Comparison of ENCODE assay signal across 8 cellular contexts in the genomic region with DNA sequence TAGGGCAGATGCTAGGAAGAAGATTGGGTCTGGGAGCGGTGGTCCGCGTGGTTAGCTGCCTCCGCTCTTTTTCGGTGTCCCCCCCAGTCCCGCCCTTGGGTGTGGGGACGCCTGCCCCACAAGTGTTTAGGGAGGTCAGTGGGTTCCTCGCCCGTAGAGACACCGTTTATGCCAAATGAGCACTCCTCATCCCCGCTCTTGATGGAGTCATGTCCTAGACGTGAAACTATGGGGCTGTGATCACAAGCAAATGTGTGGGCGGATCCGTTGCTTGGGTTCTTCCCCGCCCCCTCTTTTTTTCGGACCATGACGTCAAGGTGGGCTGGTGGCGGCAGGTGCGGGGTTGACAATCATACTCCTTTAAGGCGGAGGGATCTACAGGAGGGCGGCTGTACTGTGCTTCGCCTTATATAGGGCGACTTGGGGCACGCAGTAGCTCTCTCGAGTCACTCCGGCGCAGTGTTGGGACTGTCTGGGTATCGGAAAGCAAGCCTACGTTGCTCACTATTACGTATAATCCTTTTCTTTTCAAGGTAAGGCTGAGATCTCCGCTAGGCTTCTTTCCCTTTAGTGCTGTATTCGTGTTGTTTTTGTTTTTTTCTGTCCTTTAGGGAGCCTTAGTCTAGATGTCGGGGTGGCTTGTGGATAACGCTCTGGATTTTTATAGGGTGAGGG. TPM values are rescaled to one million over a fixed set of nuclear protein-coding genes. Genes with fewer than 3 reads are reported as not detected.
DNase-seq lines count a peak whose midpoint lies in the region; ATAC-seq and TF ChIP-seq lines count a peak whose summit lies in the region.

A gene (plus strand): TSS at position 439 of the 675 bp plus-strand sequence. CDS start 1,529 bp downstream, outside the sequence.

- peak within 1 kb of the TSS; percentile 99 for H3K27ac Mint-ChIP-seq in mesothelial cell of epicardium

- peak within 1 kb of the TSS; percentile 95 for H3K4me3 ChIP-seq in HUES48 (ENCODE audit: low read depth, low read length)
- peak within 1 kb of the TSS; percentile 72 for H3K4me3 ChIP-seq in NT2/D1 (ENCODE audit: insufficient read length, low read depth)

- in situ Hi-C loops in endometrial microvascular endothelial cells (cut with HindIII; ENCODE audit: inconsistent ontology term, low pct_unique_long_range_greater_than_20kb, low sequenced_read_pairs): no loop called here

- H3K27ac ChIP-seq in HUES48 (ENCODE audit: low read depth, low read length): peak within 1 kb of the TSS; percentile 96

- peak; percentile 92 for DNase-seq in D341Med (ENCODE audit: low spot score)
- peak; percentile 92 for DNase-seq in NT2/D1 (ENCODE audit: low read depth, low spot score)
- peak; percentile 95 for DNase-seq in activated CD8-positive, alpha-beta memory T cell treated with anti-CD3 and anti-CD28 coated beads, Interleukin-2, amount 50 U/mL, for 24 hours (ENCODE audit: extremely low read depth)
- DNase-seq in mesothelial cell of epicardium (ENCODE audit: low spot score in 2 of 2, unreplicated experiment in 2 of 2): peak; percentile 87 to 95
- DNase-seq in stimulated activated CD8-positive, alpha-beta memory T cell treated with anti-CD3 and anti-CD28 coated beads, Interleukin-15, amount 100 ng/mL, for 4 hours (ENCODE audit: low read depth in 2 of 2): peak; percentile 92 to 98

- H3K9ac ChIP-seq in HUES48 (ENCODE audit: low read depth, low read length) (peak within 1 kb of the TSS; percentile 99), NT2/D1 (ENCODE audit: insufficient read length, low read depth) (peak within 1 kb of the TSS; percentile 87)

- peaks cover 42% of the 10 kb centered on the region for H3K36me3 ChIP-seq in HUES48 (ENCODE audit: control insufficient read depth, insufficient read depth, low read length)
- H3K36me3 ChIP-seq in NT2/D1 (ENCODE audit: insufficient read depth, insufficient read length, low read length): peaks cover 45% of the 10 kb centered on the region

- no peaks in the 10 kb centered on the region for H3K27me3 ChIP-seq in HUES48 (ENCODE audit: control insufficient read depth, insufficient read depth, low read length)
- no peaks in the 10 kb centered on the region for H3K27me3 ChIP-seq in NT2/D1 (ENCODE audit: insufficient read depth, insufficient read length)

- peak within 1 kb of the TSS; percentile 98 for H3K4me3 Mint-ChIP-seq in mesothelial cell of epicardium

- H3K27me3 Mint-ChIP-seq in mesothelial cell of epicardium (ENCODE audit: low read depth): no peaks in the 10 kb centered on the region

- H3K9me3 ChIP-seq in HUES48 (ENCODE audit: control insufficient read depth, insufficient read depth, low read length) (no peaks in the 10 kb centered on the region), NT2/D1 (ENCODE audit: insufficient read depth, low read length) (no peaks in the 10 kb centered on the region)

- peak; percentile 70 for ATAC-seq in GM21423 (IDR thresholded peaks at IDR 0.05; ENCODE audit: unreplicated experiment)

- H3K4me1 Mint-ChIP-seq in mesothelial cell of epicardium: peaks cover 27% of the 10 kb centered on the region

- H3K36me3 Mint-ChIP-seq in mesothelial cell of epicardium: peaks cover 29% of the 10 kb centered on the region

- TF ChIP-seq CTCF in mesothelial cell of epicardium (IDR thresholded peaks at IDR 0.05; ENCODE audit: unreplicated experiment): no peak

- no peaks in the 10 kb centered on the region for H3K9me3 Mint-ChIP-seq in mesothelial cell of epicardium

- H3K4me1 ChIP-seq in HUES48 (ENCODE audit: control insufficient read depth, insufficient read depth, low read length) (peaks cover 18% of the 10 kb centered on the region), NT2/D1 (ENCODE audit: insufficient read depth, insufficient read length) (peaks cover 3% of the 10 kb centered on the region)

RNA-seq across cellular contexts. Expression of the gene that starts here (rescaled TPM):
- total RNA-seq in endometrial microvascular endothelial cells (ENCODE audit: inconsistent ontology term): 1,526 TPM
- total RNA-seq in mesothelial cell of epicardium: 992 to 1,038 TPM (median 1,015 TPM) in 3 replicates

Comparison
In these comparisons a context has a peak if more than half of its experiments do, and no peak if none do; other contexts are left out.
1. Peak in every context shown above with its lines: DNase-seq, ATAC-seq, H3K4me3 ChIP-seq and H3K27ac ChIP-seq.